ENCODE assay signal across 8 cellular contexts in the genomic region with DNA sequence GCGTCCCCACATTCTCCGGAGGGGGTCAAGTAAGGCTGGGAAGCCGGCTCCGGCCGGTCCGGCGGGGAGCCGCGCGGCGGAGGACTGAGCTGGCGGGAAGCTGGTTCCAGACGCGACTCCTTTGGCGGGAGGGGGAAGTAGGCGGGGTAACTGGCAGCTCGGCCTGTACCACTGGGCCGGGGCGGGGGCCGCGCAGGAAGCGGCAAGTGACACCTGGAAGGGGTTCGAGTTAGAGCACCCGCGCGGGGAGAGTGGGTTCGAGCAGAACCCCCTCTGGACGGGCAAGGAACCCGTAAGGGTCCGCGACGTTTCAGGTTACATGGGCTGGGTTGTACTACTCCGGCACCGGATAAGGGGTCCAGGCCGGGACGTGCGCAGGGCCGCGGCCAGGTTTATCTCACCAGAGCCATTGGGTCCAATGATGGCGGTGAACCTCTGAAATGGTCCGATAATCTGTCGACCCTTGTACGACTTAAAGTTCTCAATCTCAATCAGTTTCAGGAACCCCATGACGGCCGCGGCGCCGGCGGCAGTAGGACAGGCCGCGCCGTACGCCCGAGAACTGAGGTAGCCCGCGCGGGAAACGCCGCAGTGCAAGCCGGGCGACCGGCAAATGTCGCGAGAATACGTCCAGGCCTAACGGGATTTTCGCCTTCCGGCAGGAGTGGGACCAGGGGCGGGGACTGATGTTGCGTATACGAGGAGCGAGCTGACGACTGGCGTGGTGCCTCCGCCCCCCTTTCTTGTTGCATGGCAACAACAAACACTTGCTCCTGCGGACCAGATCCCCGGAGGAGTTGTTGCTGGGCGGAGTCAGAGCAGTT. TPM values are rescaled to one million over a fixed set of nuclear protein-coding genes. Genes with fewer than 3 reads are reported as not detected.
DNase-seq lines count a peak whose midpoint lies in the region; ATAC-seq and TF ChIP-seq lines count a peak whose summit lies in the region.

A gene (plus strand): TSS at position 783 of the 824 bp plus-strand sequence. CDS start 3,404 bp downstream, outside the sequence.
A gene (minus strand): TSS at position 564 of the 824 bp plus-strand sequence. CDS start 54 bp downstream, at position 510.

- no peak for TF ChIP-seq POLR2A in testis (IDR thresholded peaks at IDR 0.05)

- DNase-seq in GM12864 (ENCODE audit: low read depth) (peak; percentile 86), NCI-H1105 treated with DMSO at 0.1 percent for 48 hours (lab: John Stamatoyannopoulos, UW) (peak; percentile 94), SKM-1 treated with dmso at 0.1 percent for 144 hours (lab: John Stamatoyannopoulos, UW; ENCODE audit: unreplicated experiment) (peak; percentile 79), glutamatergic neuron (peak; percentile 93), omental fat pad (ENCODE audit: low spot score) (peak; percentile 93), testis (peak; percentile 96)
- DNase-seq in activated naive CD8-positive, alpha-beta T cell treated with anti-CD3 and anti-CD28 coated beads, Interleukin-2, amount 10 ng/mL, durations not matched to agents 7 days and 5 days, result peak; percentile 89

- H3K4me1 ChIP-seq in testis, result no peaks in the 10 kb centered on the region

- H3K4me3 ChIP-seq in GM12864 (ENCODE audit: low read depth, low read length) (peak within 1 kb of the TSS; percentile 88), testis (peak within 1 kb of the TSS; percentile 63 to 69)

- 1% methylated on average over 35 of the region's 78 CpGs; no CpG with 5 or more reads in 1 of the 2 donors for WGBS in testis, 2 donors

- peak within 1 kb of the TSS; percentile 89 for H3K4me3 Mint-ChIP-seq in activated naive CD8-positive, alpha-beta T cell treated with anti-CD3 and anti-CD28 coated beads, Interleukin-2, amount 10 ng/mL, durations not matched to agents 7 days and 5 days
- peak within 1 kb of the TSS; percentile 99 for H3K4me3 Mint-ChIP-seq in glutamatergic neuron (ENCODE audit: unreplicated experiment)

- intact Hi-C loops in testis (cut with DNase I; ENCODE audit: low total_unique reads), result no loop called here

- TF ChIP-seq CTCF in GM12864 (IDR thresholded peaks at IDR 0.05; ENCODE audit: low read depth, low read length, missing control alignments) (no peak), glutamatergic neuron (IDR thresholded peaks at IDR 0.05; ENCODE audit: partially characterized antibody, unreplicated experiment) (no peak), omental fat pad (IDR thresholded peaks at IDR 0.05) (no peak), testis (IDR thresholded peaks at IDR 0.05) (no peak)

- H3K27ac Mint-ChIP-seq in activated naive CD8-positive, alpha-beta T cell treated with anti-CD3 and anti-CD28 coated beads, Interleukin-2, amount 10 ng/mL, durations not matched to agents 7 days and 5 days, result peak within 1 kb of the TSS; percentile 92
- H3K27ac Mint-ChIP-seq in glutamatergic neuron (ENCODE audit: unreplicated experiment), result peak within 1 kb of the TSS; percentile 96

- ATAC-seq in HG02678 (IDR thresholded peaks at IDR 0.05; ENCODE audit: unreplicated experiment), result peak; percentile 93
- ATAC-seq in activated naive CD8-positive, alpha-beta T cell treated with anti-CD3 and anti-CD28 coated beads, Interleukin-2, amount 10 ng/mL, durations not matched to agents 7 days and 5 days (ENCODE audit: low read depth), result peak; percentile 87
- ATAC-seq in omental fat pad (ENCODE audit: low FRiP score), result peak; percentile 95

- no peaks in the 10 kb centered on the region for H3K27me3 ChIP-seq in testis

- H3K27ac ChIP-seq in testis, result peak within 1 kb of the TSS; percentile 77 to 87

- no peaks in the 10 kb centered on the region for H3K27me3 Mint-ChIP-seq in activated naive CD8-positive, alpha-beta T cell treated with anti-CD3 and anti-CD28 coated beads, Interleukin-2, amount 10 ng/mL, durations not matched to agents 7 days and 5 days
- H3K27me3 Mint-ChIP-seq in glutamatergic neuron (ENCODE audit: unreplicated experiment), result no peaks in the 10 kb centered on the region

- no peaks in the 10 kb centered on the region for H3K9me3 ChIP-seq in testis

- no peaks in the 10 kb centered on the region for H3K36me3 ChIP-seq in testis (ENCODE audit: low read depth, missing control alignments)

- no peaks in the 10 kb centered on the region for H3K9me3 Mint-ChIP-seq in activated naive CD8-positive, alpha-beta T cell treated with anti-CD3 and anti-CD28 coated beads, Interleukin-2, amount 10 ng/mL, durations not matched to agents 7 days and 5 days
- peaks cover 5% of the 10 kb centered on the region for H3K9me3 Mint-ChIP-seq in glutamatergic neuron (ENCODE audit: unreplicated experiment)

- POLR2A ChIA-PET in activated naive CD8-positive, alpha-beta T cell treated with anti-CD3 and anti-CD28 coated beads, Interleukin-2, amount 10 ng/mL, durations not matched to agents 7 days and 5 days (lab: Charles Lee), result interaction anchor here (0.6 to 2.8 kb wide), 17 partner anchors 11 to 331 kb away, joined by 3 to 25 read pairs (median 4); a partner anchor contains a TSS

- H3K36me3 Mint-ChIP-seq in activated naive CD8-positive, alpha-beta T cell treated with anti-CD3 and anti-CD28 coated beads, Interleukin-2, amount 10 ng/mL, durations not matched to agents 7 days and 5 days, result no peaks in the 10 kb centered on the region
- no peaks in the 10 kb centered on the region for H3K36me3 Mint-ChIP-seq in glutamatergic neuron (ENCODE audit: unreplicated experiment)

- H3K4me1 Mint-ChIP-seq in activated naive CD8-positive, alpha-beta T cell treated with anti-CD3 and anti-CD28 coated beads, Interleukin-2, amount 10 ng/mL, durations not matched to agents 7 days and 5 days, result peaks cover 16% of the 10 kb centered on the region
- peaks cover 5% of the 10 kb centered on the region for H3K4me1 Mint-ChIP-seq in glutamatergic neuron (ENCODE audit: low read depth, unreplicated experiment)

RNA-seq across cellular contexts. Expression of the first gene that starts in this region (rescaled TPM):
- total RNA-seq in activated naive CD8-positive, alpha-beta T cell treated with anti-CD3 and anti-CD28 coated beads, Interleukin-2, amount 10 ng/mL, durations not matched to agents 7 days and 5 days, result 1 to 10 TPM; 1.2 to 1.4 TPM
- total RNA-seq in glutamatergic neuron (ENCODE audit: unreplicated experiment) (0.64 TPM), omental fat pad (1 to 10 TPM in 1 of 4 donors, under 1 TPM in 2, not detected in 1; 0.38 to 1.9 (median 0.74) TPM), testis (10 to 100 TPM; 20.3 to 41.6 TPM)
- 52.0 TPM for polyA plus RNA-seq in testis (ENCODE audit: insufficient read depth, low read depth, low replicate concordance)

RNA-seq across cellular contexts. Expression of the second gene that starts in this region (rescaled TPM):
- total RNA-seq in activated naive CD8-positive, alpha-beta T cell treated with anti-CD3 and anti-CD28 coated beads, Interleukin-2, amount 10 ng/mL, durations not matched to agents 7 days and 5 days, result 100 to 1,000 TPM; 117 TPM
- total RNA-seq in glutamatergic neuron (ENCODE audit: unreplicated experiment), result 48.1 TPM
- 10 to 100 TPM; 29.1 to 38.1 (median 29.7) TPM for total RNA-seq in omental fat pad
- total RNA-seq in testis, result 10 to 100 TPM; 28.8 to 37.7 TPM
- 18.6 TPM for polyA plus RNA-seq in testis (ENCODE audit: insufficient read depth, low read depth, low replicate concordance)

Comparison
In these comparisons a context has a peak if more than half of its experiments do, and no peak if none do; other contexts are left out.
1. Peak in every context shown above with its lines: DNase-seq, ATAC-seq, H3K4me3 ChIP-seq and H3K27ac ChIP-seq.
2. RNA of the first gene that starts in this region (total RNA-seq): 20.3 to 41.6 TPM in testis; 1.2 to 1.4 TPM in activated naive CD8-positive, alpha-beta T cell treated with anti-CD3 and anti-CD28 coated beads, Interleukin-2, amount 10 ng/mL, durations not matched to agents 7 days and 5 days, 0.38 to 1.9 TPM in omental fat pad and 0.64 TPM in glutamatergic neuron (single experiment); every median in the first group is over 4 times any median in the second.